8 cellular contexts compared by ENCODE assay signal in genomic region chr5:140108093-140109049, GRCh38. TPM values are rescaled to one million over a fixed set of nuclear protein-coding genes. Genes with fewer than 3 reads are reported as not detected.
A peak's percentile ranks its signal among the peaks of the same experiment; 100 is the strongest.
DNase-seq lines count a peak whose midpoint lies in the region; ATAC-seq and TF ChIP-seq lines count a peak whose summit lies in the region.

No MANE protein-coding gene starts in this region.

- H3K4me3 ChIP-seq in astrocyte of the spinal cord (ENCODE audit: low read depth, low read length) = peak overlapping the region; percentile 65

- in situ Hi-C loops in astrocyte of the spinal cord (cut with HindIII; ENCODE audit: low sequenced_read_pairs) = no loop called here

- peak; percentile 39 for DNase-seq in activated CD4-positive, CD25-positive, alpha-beta regulatory T cell treated with anti-CD3 and anti-CD28 coated beads, Interleukin-2, amount 50 U/mL, for 72 hours
- no peak for DNase-seq in activated CD4-positive, CD25-positive, alpha-beta regulatory T cell (lab: John Stamatoyannopoulos, UW)
- no peak for DNase-seq in astrocyte of the spinal cord (ENCODE audit: low read depth, low spot score)
- peak; percentile 66 for DNase-seq in islet precursor cell
- DNase-seq in stimulated activated CD8-positive, alpha-beta memory T cell treated with anti-CD3 and anti-CD28 coated beads, Interleukin-4, amount 100 ng/mL, for 48 hours = peak; percentile 55

- no peak for ATAC-seq in HG03457 (IDR thresholded peaks at IDR 0.05; ENCODE audit: unreplicated experiment)
- no peak for ATAC-seq in GM21367 (IDR thresholded peaks at IDR 0.05; ENCODE audit: unreplicated experiment)

- no peak for TF ChIP-seq CTCF in astrocyte of the spinal cord (IDR thresholded peaks at IDR 0.05; ENCODE audit: low read depth, low read length)

TF ChIP-seq in PFSK-1, 5 proteins besides CTCF, POLR2A, EP300 and RAD21:
- TF ChIP-seq SIN3A (IDR thresholded peaks at IDR 0.05; ENCODE audit: borderline replicate concordance, insufficient read depth, low read length) (peak; percentile 5; the same call in 1 of the 2 replicates), FOXP2 (optimal IDR thresholded peaks at IDR 0.05; ENCODE audit: borderline replicate concordance, extremely low read depth, extremely low read length, insufficient read depth) (no peak)

RNA-seq across cellular contexts. Expression of gene PURA, which starts 5.5 kb away (rescaled TPM):
- 94.7 TPM for polyA plus RNA-seq in PFSK-1 (2012; ENCODE audit: insufficient read length, low read depth)

RNA-seq across cellular contexts. Expression of gene IGIP, which starts 17.4 kb away (rescaled TPM):
- polyA plus RNA-seq in PFSK-1 (2012; ENCODE audit: insufficient read length, low read depth) = 1.2 TPM

Comparison
In these comparisons a context has a peak if more than half of its experiments do, and no peak if none do; other contexts are left out.
1. DNase-seq: peak in activated CD4-positive, CD25-positive, alpha-beta regulatory T cell treated with anti-CD3 and anti-CD28 coated beads, Interleukin-2, amount 50 U/mL, for 72 hours (single experiment), islet precursor cell (single experiment) and stimulated activated CD8-positive, alpha-beta memory T cell treated with anti-CD3 and anti-CD28 coated beads, Interleukin-4, amount 100 ng/mL, for 48 hours (single experiment); none in activated CD4-positive, CD25-positive, alpha-beta regulatory T cell (0 of 4) and astrocyte of the spinal cord (single experiment).